In genomic region chr6:111667921-111668320, GRCh38 we compare ENCODE assay signal across 16 cellular contexts.
DNase-seq lines count a peak whose midpoint lies in the region; ATAC-seq, FAIRE-seq and TF ChIP-seq lines count a peak whose summit lies in the region.
"Had no signal": no experiment of that assay in that cellular context is flagged by ENCODE, and none has a peak within 500 bp of the region (broad histone marks: within the 10 kb centered on the region; RNA-seq: fewer than 3 reads in every experiment).

No MANE protein-coding gene starts in this region.

- H3K36me3 Mint-ChIP-seq in endodermal cell (ENCODE audit: low read depth), result peaks cover 24% of the 10 kb centered on the region

- peaks cover 9% of the 10 kb centered on the region for H3K4me1 ChIP-seq in endodermal cell (ENCODE audit: control insufficient read depth, insufficient read depth, low read length)
- no peaks in the 10 kb centered on the region for H3K4me1 ChIP-seq in pancreas

- 83 to 88% methylated on average over 4 to 8 of the region's 8 CpGs for WGBS in endodermal cell (ENCODE audit: insufficient coverage in 1 of 2, insufficient read length in 1 of 2), 2 experiments
- WGBS in pancreas, 2 donors, result 84 to 85% methylated on average over 8 of the region's 8 CpGs

- H3K27ac ChIP-seq in endodermal cell (ENCODE audit: low read depth, low read length) (peak overlapping the region; percentile 0), pancreas (no peak overlapping the region)
- H3K27ac ChIP-seq: 22Rv1 had no signal

- no peak for TF ChIP-seq CTCF in endodermal cell (conservative IDR thresholded peaks at IDR 0.05)
- TF ChIP-seq CTCF in pancreas (IDR thresholded peaks at IDR 0.05), result no peak

- intact Hi-C loops in pancreas (cut with DNase I), result no loop called here

- no peaks in the 10 kb centered on the region for H3K9me3 Mint-ChIP-seq in endodermal cell
- H3K9me3 Mint-ChIP-seq: activated B cell treated with CpG ODN at 0.5 μM for 24 hours; activated T-cell treated with anti-CD3 and anti-CD28 coated beads, Interleukin-2, amount 50 U/mL, for 4 hours had no signal

- H3K9me3 ChIP-seq in endodermal cell (ENCODE audit: control insufficient read depth, low read length), result no peaks in the 10 kb centered on the region
- H3K9me3 ChIP-seq in pancreas, result no peaks in the 10 kb centered on the region

- H3K4me3 ChIP-seq in endodermal cell (ENCODE audit: low read length) (no peak overlapping the region), pancreas (no peak overlapping the region)

- peak; percentile 26 to 77 (median 69) for DNase-seq in NCI-H1417 (lab: John Stamatoyannopoulos, UW)
- no peak for DNase-seq in NCI-H1417 treated with DMSO at 0.1 percent for 48 hours (lab: John Stamatoyannopoulos, UW)
- peak; percentile 20 for DNase-seq in NCI-H187 treated with DMSO at 0.1 percent for 48 hours (lab: John Stamatoyannopoulos, UW)
- no peak for DNase-seq in endodermal cell
- no peak for DNase-seq in pancreas
- no peak for DNase-seq in foreskin melanocyte
- no peak for DNase-seq in stimulated activated naive CD4-positive, alpha-beta T cell (lab: John Stamatoyannopoulos, UW)
- DNase-seq in cerebellar cortex (ENCODE audit: low spot score), result no peak
- DNase-seq: activated B cell treated with CpG ODN at 0.5 μM for 24 hours; activated T-cell treated with anti-CD3 and anti-CD28 coated beads, Interleukin-2, amount 50 U/mL, for 4 hours; Karpas-422; NCI-H2081 treated with DMSO at 0.1 percent for 48 hours; OCI-M1 had no signal

- H3K9ac ChIP-seq in endodermal cell (ENCODE audit: extremely low read depth, low read length, poor library complexity, severe bottlenecking), result no peak overlapping the region

- H3K27ac Mint-ChIP-seq in endodermal cell, result peak overlapping the region; percentile 16
- H3K27ac Mint-ChIP-seq: activated B cell treated with CpG ODN at 0.5 μM for 24 hours had no signal

- no peaks in the 10 kb centered on the region for H3K27me3 Mint-ChIP-seq in endodermal cell (ENCODE audit: insufficient read depth)
- H3K27me3 Mint-ChIP-seq: activated B cell treated with CpG ODN at 0.5 μM for 24 hours had no signal

- H3K4me1 Mint-ChIP-seq in endodermal cell, result peaks cover 35% of the 10 kb centered on the region
- H3K4me1 Mint-ChIP-seq: activated B cell treated with CpG ODN at 0.5 μM for 24 hours had no signal

- H3K36me3 ChIP-seq in endodermal cell (ENCODE audit: control insufficient read depth, insufficient read depth, low read length) (peaks cover 8% of the 10 kb centered on the region), pancreas (no peaks in the 10 kb centered on the region)

- ATAC-seq in pancreas, result peak in 3 of 4 donors; percentile 24 to 69 (median 63)
- ATAC-seq: activated T-cell treated with anti-CD3 and anti-CD28 coated beads, Interleukin-2, amount 50 U/mL, for 4 hours had no signal

- no peak for FAIRE-seq in pancreas (lab: Jason Lieb, UNC)
- FAIRE-seq: astrocyte, keratinocyte had no signal

- H3K27me3 ChIP-seq in endodermal cell (ENCODE audit: control insufficient read depth, insufficient read depth, low read length, poor library complexity, severe bottlenecking) (no peaks in the 10 kb centered on the region), pancreas (no peaks in the 10 kb centered on the region)

- H3K4me3 Mint-ChIP-seq in endodermal cell, result no peak overlapping the region
- H3K4me3 Mint-ChIP-seq: activated B cell treated with CpG ODN at 0.5 μM for 24 hours; activated T-cell treated with anti-CD3 and anti-CD28 coated beads, Interleukin-2, amount 50 U/mL, for 4 hours had no signal

Comparison
In these comparisons a context has a peak if more than half of its experiments do, and no peak if none do; other contexts are left out.
1. DNase-seq: peak in NCI-H1417 (3 of 3) and NCI-H187 treated with DMSO at 0.1 percent for 48 hours (single experiment); none in NCI-H1417 treated with DMSO at 0.1 percent for 48 hours (single experiment), endodermal cell (single experiment), pancreas (0 of 6), foreskin melanocyte (single experiment), stimulated activated naive CD4-positive, alpha-beta T cell (0 of 6) and cerebellar cortex (single experiment).